1 cellular context compared by ENCODE assay signal in the genomic region with DNA sequence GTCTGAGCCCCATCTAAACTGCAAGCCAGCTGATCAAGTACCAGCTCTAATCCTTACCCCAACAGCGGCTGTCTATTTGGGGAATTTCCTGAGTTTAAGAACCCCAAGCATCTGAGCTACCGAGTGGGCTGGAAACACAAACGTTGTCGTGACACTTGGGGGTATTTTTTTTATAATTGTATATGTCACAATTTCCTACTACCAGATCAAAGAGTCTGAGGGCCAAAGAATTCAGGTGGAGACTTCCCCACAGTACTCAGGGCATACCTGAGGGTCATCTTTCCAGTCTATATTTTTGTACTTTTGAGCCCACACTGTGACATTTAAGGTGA.
TF ChIP-seq lines count a peak whose summit lies in the region.

No MANE protein-coding gene starts in this region.

TF ChIP-seq in endothelial cell of umbilical vein, 7 proteins besides CTCF, POLR2A, EP300 and RAD21:
- TF ChIP-seq EZH2 (IDR thresholded peaks at IDR 0.05; ENCODE audit: borderline replicate concordance, low read depth, low read length, severe bottlenecking) (no peak), FOS (IDR thresholded peaks at IDR 0.05; ENCODE audit: borderline replicate concordance, insufficient read depth, low read length) (no peak)
